In the genomic region with DNA sequence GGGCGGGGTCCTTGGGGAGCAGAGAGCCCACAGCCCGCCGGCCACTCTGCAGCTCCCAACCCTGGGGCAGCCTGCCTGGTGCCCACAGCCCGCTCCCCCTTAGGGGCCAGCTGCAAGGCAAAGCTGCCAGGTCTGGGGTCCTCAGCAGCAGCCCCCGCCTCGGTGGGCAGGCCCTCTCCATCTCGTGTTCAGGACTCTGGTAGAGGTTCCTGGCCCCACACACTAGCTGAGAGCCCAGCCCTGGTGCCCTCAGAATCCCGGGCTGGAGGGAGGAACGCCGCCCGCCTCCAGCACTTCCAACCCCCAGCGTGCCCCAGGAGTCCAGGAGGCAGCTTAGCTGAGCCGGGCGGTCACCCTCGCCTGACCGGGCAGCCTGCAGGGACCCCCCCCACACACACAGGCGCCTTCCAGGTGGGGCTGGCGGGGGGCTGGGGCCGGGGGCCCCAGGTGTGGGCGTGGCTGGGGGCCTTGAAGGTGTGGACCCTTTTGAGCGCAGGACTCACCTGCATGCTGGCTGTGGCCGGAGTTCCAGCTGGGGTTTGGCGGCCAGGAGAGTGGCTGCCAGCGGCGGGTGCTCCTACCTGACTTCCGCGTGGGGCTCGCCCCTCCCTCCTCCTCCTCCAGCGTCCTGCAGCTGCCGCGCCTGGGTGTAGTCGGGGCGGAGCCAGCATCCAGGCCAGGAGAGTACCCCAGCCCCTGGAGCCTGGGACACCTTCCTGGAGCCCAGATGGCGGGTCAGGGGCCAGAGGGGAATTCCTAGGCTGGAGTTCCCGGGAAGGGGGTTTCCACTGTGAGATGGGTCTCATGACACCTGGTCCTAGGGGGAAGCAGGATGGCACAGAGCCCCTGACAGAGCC, we compare ENCODE assay signal across 9 cellular contexts. TPM values are rescaled to one million over a fixed set of nuclear protein-coding genes. Genes with fewer than 3 reads are reported as not detected.
DNase-seq lines count a peak whose midpoint lies in the region; ATAC-seq and TF ChIP-seq lines count a peak whose summit lies in the region.
"Had no signal": no experiment of that assay in that cellular context is flagged by ENCODE, and none has a peak within 500 bp of the region (broad histone marks: within the 10 kb centered on the region; RNA-seq: fewer than 3 reads in every experiment).

A gene with protein sequence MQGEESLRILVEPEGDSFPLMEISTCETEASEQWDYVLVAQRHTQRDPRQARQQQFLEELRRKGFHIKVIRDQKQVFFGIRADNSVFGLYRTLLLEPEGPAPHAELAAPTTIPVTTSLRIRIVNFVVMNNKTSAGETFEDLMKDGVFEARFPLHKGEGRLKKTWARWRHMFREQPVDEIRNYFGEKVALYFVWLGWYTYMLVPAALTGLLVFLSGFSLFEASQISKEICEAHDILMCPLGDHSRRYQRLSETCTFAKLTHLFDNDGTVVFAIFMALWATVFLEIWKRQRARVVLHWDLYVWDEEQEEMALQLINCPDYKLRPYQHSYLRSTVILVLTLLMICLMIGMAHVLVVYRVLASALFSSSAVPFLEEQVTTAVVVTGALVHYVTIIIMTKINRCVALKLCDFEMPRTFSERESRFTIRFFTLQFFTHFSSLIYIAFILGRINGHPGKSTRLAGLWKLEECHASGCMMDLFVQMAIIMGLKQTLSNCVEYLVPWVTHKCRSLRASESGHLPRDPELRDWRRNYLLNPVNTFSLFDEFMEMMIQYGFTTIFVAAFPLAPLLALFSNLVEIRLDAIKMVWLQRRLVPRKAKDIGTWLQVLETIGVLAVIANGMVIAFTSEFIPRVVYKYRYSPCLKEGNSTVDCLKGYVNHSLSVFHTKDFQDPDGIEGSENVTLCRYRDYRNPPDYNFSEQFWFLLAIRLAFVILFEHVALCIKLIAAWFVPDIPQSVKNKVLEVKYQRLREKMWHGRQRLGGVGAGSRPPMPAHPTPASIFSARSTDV (minus strand): TSS at position 594 of the 857 bp plus-strand sequence. CDS start 85 bp downstream, at position 509.

- no peak for TF ChIP-seq CTCF in HCT116 (IDR thresholded peaks at IDR 0.05 in 2 of 3, conservative IDR thresholded peaks at IDR 0.05 in 1 of 3; ENCODE audit: borderline replicate concordance in 1 of 3, insufficient read depth in 1 of 3, low read depth in 2 of 3, low read length in 2 of 3)

- peak within 1 kb of the TSS; percentile 94 for H3K4me2 ChIP-seq in HCT116 (ENCODE audit: low read length)

- no peak for TF ChIP-seq POLR2A in HCT116 (IDR thresholded peaks at IDR 0.05; ENCODE audit: borderline replicate concordance, extremely low read depth, insufficient read depth, insufficient read length)

- no peaks in the 10 kb centered on the region for H3K36me3 Mint-ChIP-seq in activated T-helper 2 cell treated with anti-CD3 and anti-CD28 coated beads, Interferon-gamma antibody, Interleukin-2, Interleukin-4, amounts not matched to agents 10 μg/mL and 5 μg/mL and 100 μg/mL, durations not matched to agents 14 hours and 24 hours and 36 hours (ENCODE audit: low read depth)
- H3K36me3 Mint-ChIP-seq in memory B cell, result no peaks in the 10 kb centered on the region

- DNase-seq in DMS79 treated with DMSO at 0.1 percent for 48 hours (lab: John Stamatoyannopoulos, UW) (peak; percentile 40), HCT116 (ENCODE audit: low read depth, low spot score) (no peak), NOMO-1 treated with dmso at 0.1 percent for 144 hours (lab: John Stamatoyannopoulos, UW; ENCODE audit: unreplicated experiment) (peak; percentile 12), memory B cell (ENCODE audit: low spot score in 2 of 2) (peak; percentile 54 to 56), GF-D8 (lab: John Stamatoyannopoulos, UW) (no peak)
- peak; percentile 58 for DNase-seq in activated T-helper 2 cell treated with anti-CD3 and anti-CD28 coated beads, Interferon-gamma antibody, Interleukin-2, Interleukin-4, amounts not matched to agents 10 μg/mL and 5 μg/mL and 100 μg/mL, durations not matched to agents 14 hours and 24 hours and 36 hours (ENCODE audit: low spot score)

- no peaks in the 10 kb centered on the region for H3K9me2 ChIP-seq in HCT116 (ENCODE audit: insufficient read depth)

- H3K79me2 ChIP-seq in HCT116 (ENCODE audit: insufficient read depth, low read length), result peaks cover 14% of the 10 kb centered on the region; the same call in 1 of the 2 replicates

- H3K36me3 ChIP-seq in HCT116 (ENCODE audit: control insufficient read depth in 1 of 2, insufficient read depth in 2 of 2, low read length in 2 of 2) (no peaks in the 10 kb centered on the region), thymus (ENCODE audit: control insufficient read depth, insufficient read depth) (no peaks in the 10 kb centered on the region)
- H3K36me3 ChIP-seq: heart left ventricle had no signal

- H3K4me3 Mint-ChIP-seq in activated T-helper 2 cell treated with anti-CD3 and anti-CD28 coated beads, Interferon-gamma antibody, Interleukin-2, Interleukin-4, amounts not matched to agents 10 μg/mL and 5 μg/mL and 100 μg/mL, durations not matched to agents 14 hours and 24 hours and 36 hours (ENCODE audit: low read depth), result peak within 1 kb of the TSS; percentile 76
- H3K4me3 Mint-ChIP-seq in memory B cell, result peak within 1 kb of the TSS; percentile 75

- H4K20me1 ChIP-seq in HCT116 (ENCODE audit: insufficient read depth), result no peaks in the 10 kb centered on the region

- peak within 1 kb of the TSS; percentile 36; the same call in 1 of the 2 replicates for H3K27ac ChIP-seq in HCT116 (ENCODE audit: low read depth, low read length)
- H3K27ac ChIP-seq in thymus (ENCODE audit: low read depth), result no peak within 1 kb of the TSS
- H3K27ac ChIP-seq: heart left ventricle had no signal

- H3K9me3 ChIP-seq in HCT116 (ENCODE audit: control insufficient read depth in 1 of 2, insufficient read depth in 1 of 2, low read depth in 1 of 2, low read length in 2 of 2), result no peaks in the 10 kb centered on the region; a peak in 1 of 4 replicates
- H3K9me3 ChIP-seq in thymus (ENCODE audit: control insufficient read depth), result no peaks in the 10 kb centered on the region
- H3K9me3 ChIP-seq: heart left ventricle had no signal

- TF ChIP-seq RAD21 in HCT116 (IDR thresholded peaks at IDR 0.05; ENCODE audit: low read depth), result no peak

- CTCF ChIA-PET in HCT116 (lab: Charles Lee), result interaction anchor here (0.7 kb wide), 1 partner anchor 8 kb away, joined by 4 read pairs; a partner anchor contains a TSS

- peaks cover 3% of the 10 kb centered on the region for H3K27me3 Mint-ChIP-seq in activated T-helper 2 cell treated with anti-CD3 and anti-CD28 coated beads, Interferon-gamma antibody, Interleukin-2, Interleukin-4, amounts not matched to agents 10 μg/mL and 5 μg/mL and 100 μg/mL, durations not matched to agents 14 hours and 24 hours and 36 hours (ENCODE audit: low read depth)
- H3K27me3 Mint-ChIP-seq in memory B cell, result no peaks in the 10 kb centered on the region

- H3K4me1 Mint-ChIP-seq in activated T-helper 2 cell treated with anti-CD3 and anti-CD28 coated beads, Interferon-gamma antibody, Interleukin-2, Interleukin-4, amounts not matched to agents 10 μg/mL and 5 μg/mL and 100 μg/mL, durations not matched to agents 14 hours and 24 hours and 36 hours (ENCODE audit: low read depth), result peaks cover 13% of the 10 kb centered on the region
- H3K4me1 Mint-ChIP-seq in memory B cell, result peaks cover 18% of the 10 kb centered on the region

- no TSS peak for BruUV-seq in HCT116 (replicated peaks; lab: Mats Ljungman, UMichigan)

- WGBS in thymus, result 26% methylated on average over 35 of the region's 35 CpGs

- no peak within 1 kb of the TSS for H3K27ac Mint-ChIP-seq in activated T-helper 2 cell treated with anti-CD3 and anti-CD28 coated beads, Interferon-gamma antibody, Interleukin-2, Interleukin-4, amounts not matched to agents 10 μg/mL and 5 μg/mL and 100 μg/mL, durations not matched to agents 14 hours and 24 hours and 36 hours
- peak within 1 kb of the TSS; percentile 50 for H3K27ac Mint-ChIP-seq in memory B cell

- POLR2A ChIA-PET in HCT116 (lab: Charles Lee), result no interaction called here

- peak; percentile 92 for ATAC-seq in HCT116
- peak; percentile 91 for ATAC-seq in memory B cell (ENCODE audit: low read depth)
- no peak for ATAC-seq in HG03196 (IDR thresholded peaks at IDR 0.05; ENCODE audit: unreplicated experiment)

- H3K9ac ChIP-seq in HCT116 (ENCODE audit: low read length), result peak within 1 kb of the TSS; percentile 81

- peaks cover 11 to 30% of the 10 kb centered on the region in 2 experiments for H3K4me1 ChIP-seq in HCT116 (ENCODE audit: control insufficient read depth in 1 of 2, insufficient read depth in 2 of 2, low read length in 2 of 2)
- peaks cover 6% of the 10 kb centered on the region for H3K4me1 ChIP-seq in thymus (ENCODE audit: control insufficient read depth, insufficient read depth, low read length)

- no peaks in the 10 kb centered on the region for H3K27me3 ChIP-seq in HCT116 (ENCODE audit: insufficient read depth, low read length)
- H3K27me3 ChIP-seq in thymus (ENCODE audit: control insufficient read depth, insufficient read depth), result no peaks in the 10 kb centered on the region

- intact Hi-C loops in HCT116 (cut with micrococcal nuclease), result no loop called here
- intact Hi-C loops in activated T-helper 2 cell treated with anti-CD3 and anti-CD28 coated beads, Interferon-gamma antibody, Interleukin-2, Interleukin-4, amounts not matched to agents 10 μg/mL and 5 μg/mL and 100 μg/mL, durations not matched to agents 14 hours and 24 hours and 36 hours (cut with micrococcal nuclease), result no loop called here

- peak within 1 kb of the TSS; percentile 60 to 77 for H3K4me3 ChIP-seq in HCT116 (replicated peaks in 1 of 2; ENCODE audit: low read depth in 1 of 2, low read length in 2 of 2)
- peak within 1 kb of the TSS; percentile 54 for H3K4me3 ChIP-seq in thymus (ENCODE audit: low read length)

- no peaks in the 10 kb centered on the region for H3K9me3 Mint-ChIP-seq in activated T-helper 2 cell treated with anti-CD3 and anti-CD28 coated beads, Interferon-gamma antibody, Interleukin-2, Interleukin-4, amounts not matched to agents 10 μg/mL and 5 μg/mL and 100 μg/mL, durations not matched to agents 14 hours and 24 hours and 36 hours
- no peaks in the 10 kb centered on the region for H3K9me3 Mint-ChIP-seq in memory B cell

- H2AFZ ChIP-seq in HCT116 (ENCODE audit: low read depth, low read length, poor library complexity, severe bottlenecking), result no peak within 1 kb of the TSS

- RAD21 ChIA-PET in HCT116 (lab: Charles Lee; ENCODE audit: low non-redundant PET in 1 of 2, low total read pairs in 2 of 2, uncharacterized antibody in 2 of 2, unreplicated experiment in 2 of 2), result interaction anchor here in 1 of 2 experiments (1.2 kb wide), 1 partner anchor 8 kb away, joined by 3 read pairs; a partner anchor contains a TSS

TF ChIP-seq in HCT116, 20 proteins besides CTCF, POLR2A, EP300 and RAD21:
- peak; percentile 83 for TF ChIP-seq POLR2AphosphoS5 (IDR thresholded peaks at IDR 0.05; ENCODE audit: low read depth, low read length)
- TF ChIP-seq EZH2phosphoT487 (IDR thresholded peaks at IDR 0.05; ENCODE audit: borderline replicate concordance), result no peak
TF ChIP-seq in HCT116: peak in this region for 1.

RNA-seq across cellular contexts. Expression of the gene that starts here (rescaled TPM):
- total RNA-seq in HCT116 (2021; ENCODE audit: unreplicated experiment), result 70.3 TPM
- polyA plus RNA-seq in HCT116 (2012), result 53.8 and 55.2 TPM in 2 replicates
- total RNA-seq in activated T-helper 2 cell treated with anti-CD3 and anti-CD28 coated beads, Interferon-gamma antibody, Interleukin-2, Interleukin-4, amounts not matched to agents 10 μg/mL and 5 μg/mL and 100 μg/mL, durations not matched to agents 14 hours and 24 hours and 36 hours, result 35.4 and 36.9 TPM in 2 replicates
- 114 TPM for polyA plus RNA-seq in thymus

Comparison
In these comparisons a context has a peak if more than half of its experiments do, and no peak if none do; other contexts are left out.
1. DNase-seq: peak in DMS79 treated with DMSO at 0.1 percent for 48 hours (single experiment), NOMO-1 treated with dmso at 0.1 percent for 144 hours (single experiment), activated T-helper 2 cell treated with anti-CD3 and anti-CD28 coated beads, Interferon-gamma antibody, Interleukin-2, Interleukin-4, amounts not matched to agents 10 μg/mL and 5 μg/mL and 100 μg/mL, durations not matched to agents 14 hours and 24 hours and 36 hours (single experiment) and memory B cell (2 of 2); none in HCT116 (single experiment) and GF-D8 (single experiment).